Comparison of ENCODE assay signal across 8 cellular contexts in the genomic region with DNA sequence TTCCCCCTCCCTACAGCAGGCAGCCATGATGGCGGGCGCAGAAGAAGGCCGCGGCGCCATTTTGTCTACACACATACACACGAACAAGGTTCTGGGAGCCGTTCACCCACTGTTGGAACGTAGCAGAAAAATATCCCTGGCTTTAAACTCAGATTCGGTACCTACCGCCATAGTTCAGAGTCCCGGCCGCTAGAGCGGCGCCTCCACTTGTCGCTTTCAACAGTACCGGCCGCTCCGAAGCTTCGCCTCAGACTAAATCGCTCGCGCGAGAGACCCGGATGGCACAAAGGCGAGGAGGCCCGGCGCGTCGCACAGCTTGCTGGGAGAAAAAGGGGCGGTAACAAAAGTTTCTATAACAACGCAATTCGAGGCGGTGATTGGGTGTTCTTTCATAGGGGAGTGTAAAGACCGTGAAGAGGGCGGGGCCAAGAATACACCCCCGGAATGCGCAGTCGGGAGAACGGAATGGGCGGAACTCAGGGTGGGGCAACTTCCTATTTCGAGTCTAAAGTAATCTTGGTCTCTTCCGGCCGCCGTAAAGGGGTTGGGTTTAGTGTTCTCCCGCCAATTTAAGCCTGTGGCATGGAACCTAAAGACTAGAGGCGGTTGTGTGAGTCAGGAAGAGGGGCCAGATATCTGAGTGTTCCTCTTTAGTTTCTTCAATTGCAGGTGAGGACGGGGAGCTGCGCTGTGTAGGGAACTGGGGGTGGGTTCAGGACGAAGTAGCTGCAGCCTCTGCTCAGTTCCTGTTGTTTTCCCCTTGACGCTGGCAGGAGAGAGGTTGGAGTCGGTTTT. TPM values are rescaled to one million over a fixed set of nuclear protein-coding genes. Genes with fewer than 3 reads are reported as not detected.
DNase-seq lines count a peak whose midpoint lies in the region; ATAC-seq and TF ChIP-seq lines count a peak whose summit lies in the region.

TSS of gene KNTC1 (plus strand) at position 567 of the 795 bp plus-strand sequence. CDS start 2,815 bp downstream, outside the sequence.
A gene with protein sequence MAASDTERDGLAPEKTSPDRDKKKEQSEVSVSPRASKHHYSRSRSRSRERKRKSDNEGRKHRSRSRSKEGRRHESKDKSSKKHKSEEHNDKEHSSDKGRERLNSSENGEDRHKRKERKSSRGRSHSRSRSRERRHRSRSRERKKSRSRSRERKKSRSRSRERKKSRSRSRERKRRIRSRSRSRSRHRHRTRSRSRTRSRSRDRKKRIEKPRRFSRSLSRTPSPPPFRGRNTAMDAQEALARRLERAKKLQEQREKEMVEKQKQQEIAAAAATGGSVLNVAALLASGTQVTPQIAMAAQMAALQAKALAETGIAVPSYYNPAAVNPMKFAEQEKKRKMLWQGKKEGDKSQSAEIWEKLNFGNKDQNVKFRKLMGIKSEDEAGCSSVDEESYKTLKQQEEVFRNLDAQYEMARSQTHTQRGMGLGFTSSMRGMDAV (minus strand): TSS at position 254 of the 795 bp plus-strand sequence. CDS start 83 bp downstream, at position 171.

- H3K4me3 ChIP-seq in left lung: peak within 1 kb of the TSS; percentile 61 to 71

- ATAC-seq in GM19395 (IDR thresholded peaks at IDR 0.05; ENCODE audit: unreplicated experiment): peak; percentile 90
- ATAC-seq in HG03558 (IDR thresholded peaks at IDR 0.05; ENCODE audit: extremely low read depth, unreplicated experiment): peak; percentile 76
- ATAC-seq in left lung: peak; percentile 96

- H3K27me3 Mint-ChIP-seq in CD14-positive monocyte (ENCODE audit: low read depth in 3 of 3): peaks cover 0 to 2% (median 0%) of the 10 kb centered on the region in 3 donors

- H3K36me3 Mint-ChIP-seq in CD14-positive monocyte: peaks cover 14 to 18% of the 10 kb centered on the region in 2 donors

- peaks cover 28% of the 10 kb centered on the region for H3K4me1 Mint-ChIP-seq in CD14-positive monocyte

- no peaks in the 10 kb centered on the region for H3K27me3 ChIP-seq in left lung

- H3K27ac ChIP-seq in left lung: peak within 1 kb of the TSS; percentile 99 to 100

- no peak within 1 kb of the TSS for H3K4me3 Mint-ChIP-seq in CD14-positive monocyte

- H3K9me3 ChIP-seq in left lung: no peaks in the 10 kb centered on the region

- H3K27ac Mint-ChIP-seq in CD14-positive monocyte: peak within 1 kb of the TSS in 1 of 7 donors; percentile 14

- TF ChIP-seq CTCF in CD14-positive monocyte (IDR thresholded peaks at IDR 0.05) (no peak), left lung (IDR thresholded peaks at IDR 0.05) (no peak)

- peaks cover 35 to 46% of the 10 kb centered on the region in 2 donors for H3K4me1 ChIP-seq in left lung

- no peaks in the 10 kb centered on the region for H3K9me3 Mint-ChIP-seq in CD14-positive monocyte

- peak; percentile 99 for DNase-seq in CD14-positive monocyte (ENCODE audit: low spot score)
- DNase-seq in NCI-H748 treated with DMSO at 0.1 percent for 48 hours (lab: John Stamatoyannopoulos, UW): peak; percentile 100
- DNase-seq in activated CD4-positive, alpha-beta T cell treated with anti-CD3 and anti-CD28 coated beads, Interleukin-2, amount 50 U/mL, for 24 hours (ENCODE audit: low read depth in 1 of 2, low spot score in 1 of 2): peak; percentile 82 to 99
- DNase-seq in dermis microvascular lymphatic vessel endothelial cell (ENCODE audit: low read depth in 2 of 2): peak; percentile 99 to 100
- peak; percentile 95 to 99 for DNase-seq in left lung
- DNase-seq in stimulated activated CD4-positive, alpha-beta T cell treated with anti-CD3 and anti-CD28 coated beads, Interleukin-2, amount 100 ng/mL, for 48 hours: peak; percentile 92 to 96

- peaks cover 0 to 35% of the 10 kb centered on the region in 2 donors for H3K36me3 ChIP-seq in left lung

- intact Hi-C loops in CD14-positive monocyte (cut with micrococcal nuclease) (loop anchor here in 1 of 2 donors (10.0 kb wide), 1 partner anchor 228 kb away; the partner anchor contains the start of gene DENR), left lung (cut with DNase I) (no loop called here)

RNA-seq across cellular contexts. Expression of gene KNTC1, which starts in this region (rescaled TPM):
- polyA plus RNA-seq in CD14-positive monocyte: under 1 TPM; 0.65 to 0.81 TPM
- total RNA-seq in dermis microvascular lymphatic vessel endothelial cell: 16.6 and 21.7 TPM in 2 replicates
- total RNA-seq in left lung: 10 to 100 TPM; 13.6 to 25.5 TPM

RNA-seq across cellular contexts. Expression of the second gene that starts in this region (rescaled TPM):
- 10 to 100 TPM in 1 of 2 donors, 1 to 10 TPM in 1; 7.6 to 15.8 TPM for polyA plus RNA-seq in CD14-positive monocyte
- total RNA-seq in dermis microvascular lymphatic vessel endothelial cell (19.0 and 22.6 TPM in 2 replicates), left lung (10 to 100 TPM; 49.6 to 63.5 TPM)

Comparison
In these comparisons a context has a peak if more than half of its experiments do, and no peak if none do; other contexts are left out.
1. Peak in every context shown above with its lines: DNase-seq, ATAC-seq, H3K4me3 ChIP-seq and H3K27ac ChIP-seq.